In genomic region chr10:130541090-130541489, GRCh38 we compare ENCODE assay signal across 27 cellular contexts.
"Had no signal": no experiment of that assay in that cellular context is flagged by ENCODE, and none has a peak within 500 bp of the region (broad histone marks: within the 10 kb centered on the region; RNA-seq: fewer than 3 reads in every experiment).

No MANE protein-coding gene starts in this region.

- DNase-seq: stimulated activated CD4-positive, alpha-beta T cell treated with anti-CD3 and anti-CD28 coated beads, Interleukin-2, amount 100 ng/mL, for 48 hours; stimulated activated CD4-positive, alpha-beta T cell treated with anti-CD3 and anti-CD28 coated beads, Interleukin-4, amount 100 ng/mL, for 1 hour; stimulated activated CD4-positive, alpha-beta T cell treated with anti-CD3 and anti-CD28 coated beads, Interleukin-4, amount 100 ng/mL, for 24 hours; stimulated activated CD4-positive, alpha-beta T cell treated with anti-CD3 and anti-CD28 coated beads, Interleukin-4, amount 100 ng/mL, for 4 hours; stimulated activated CD8-positive, alpha-beta memory T cell treated with anti-CD3 and anti-CD28 coated beads, Interleukin-4, amount 100 ng/mL, for 48 hours; stimulated activated naive B cell treated with anti-CD40 and anti-IgM and Interleukin-4, amounts not matched to agents 10 μg/mL and 1 μg/mL and 100 μg/mL, for 72 hours; stimulated activated naive CD4-positive, alpha-beta T cell; stimulated activated naive CD4-positive, alpha-beta T cell treated with Interleukin-2 at 50 U/mL for 16 hours; stimulated activated naive CD8-positive, alpha-beta T cell treated with anti-CD3 and anti-CD28 coated beads, Interleukin-15, amount 100 ng/mL, for 72 hours; stimulated activated naive CD8-positive, alpha-beta T cell treated with anti-CD3 and anti-CD28 coated beads, Interleukin-15, Interleukin-2, amounts not matched to agents 100 U/mL and 50 U/mL, for 24 hours; stomach; substantia nigra; testis; thyroid gland; tibial artery; transverse colon; trophoblast cell; upper lobe of left lung; upper lobe of right lung; uterus had no signal

- H3K36me3 ChIP-seq: stomach, suprapubic skin, thoracic aorta, thyroid gland, tibial artery, tibial nerve, transverse colon, upper lobe of left lung, upper lobe of right lung, uterus, vagina had no signal

- H3K4me1 ChIP-seq: stomach, suprapubic skin, testis, thyroid gland, tibial artery, tibial nerve, transverse colon, upper lobe of left lung, upper lobe of right lung, uterus, vagina had no signal

- H3K27me3 ChIP-seq: testis, thyroid gland, tibial nerve, transverse colon, upper lobe of left lung, upper lobe of right lung, uterus, vagina had no signal

- H3K9me3 ChIP-seq: suprapubic skin, testis, thoracic aorta, thyroid gland, tibial artery, transverse colon, upper lobe of left lung, upper lobe of right lung, uterus, vagina had no signal

- H3K27ac ChIP-seq: stomach, suprapubic skin, testis, thoracic aorta, thyroid gland, tibial artery, tibial nerve, transverse colon, upper lobe of left lung, upper lobe of right lung, uterus, vagina had no signal

- H3K4me3 ChIP-seq: stomach, suprapubic skin, testis, thoracic aorta, thyroid gland, tibial artery, tibial nerve, transverse colon, upper lobe of left lung, upper lobe of right lung, uterus, vagina had no signal

- ATAC-seq: stimulated activated effector memory CD8-positive, alpha-beta T cell treated with anti-CD3 and anti-CD28 coated beads, Interleukin-12 subunit alpha, Interleukin-12 subunit beta, amount 100 ng/mL, for 72 hours; stimulated activated memory B cell treated with anti-CD40 and anti-IgM and Interleukin-4, amounts not matched to agents 10 μg/mL and 1 μg/mL and 100 μg/mL, for 72 hours; stimulated activated naive B cell treated with anti-CD40 and anti-IgM and Interleukin-4, amounts not matched to agents 10 μg/mL and 1 μg/mL and 100 μg/mL, for 72 hours; stimulated activated naive CD8-positive, alpha-beta T cell treated with anti-CD3 and anti-CD28 coated beads, Interleukin-15, amount 100 ng/mL, for 72 hours; stimulated activated naive CD8-positive, alpha-beta T cell treated with anti-CD3 and anti-CD28 coated beads, Interleukin-15, Interleukin-2, amounts not matched to agents 100 U/mL and 50 U/mL, for 24 hours; upper lobe of right lung had no signal

- FAIRE-seq: urothelium cell line had no signal
